Comparison of ENCODE assay signal across 10 cellular contexts in genomic region chr14:24363401-24363800, GRCh38. TPM values are rescaled to one million over a fixed set of nuclear protein-coding genes. Genes with fewer than 3 reads are reported as not detected.
"Had no signal": no experiment of that assay in that cellular context is flagged by ENCODE, and none has a peak within 500 bp of the region (broad histone marks: within the 10 kb centered on the region; RNA-seq: fewer than 3 reads in every experiment).

No MANE protein-coding gene starts in this region.

- ATAC-seq: GM23338, HCT116 had no signal

- DNase-seq: GM23248, GOT3, H7, H9, HCEC 1CT, HFFc6 had no signal

- H3K4me3 ChIP-seq: GM23248, GM23338, HAP-1 had no signal

- H3K9ac ChIP-seq: GM23248 had no signal

- H3K4me2 ChIP-seq: GM23338 had no signal

- H3K9me3 ChIP-seq: HAP-1 had no signal

- H3K36me3 ChIP-seq: HAP-1 had no signal

- H2AFZ ChIP-seq: GM23248, GM23338 had no signal

RNA-seq across cellular contexts. Expression of gene RIPK3, which starts 23.6 kb away (rescaled TPM):
- total RNA-seq: H4, H7, HFFc6 had no signal

RNA-seq across cellular contexts. Expression of gene ADCY4, which starts 28.5 kb away (rescaled TPM):
- total RNA-seq: H4 had no signal
